In genomic region chr3:194133661-194134230, GRCh38 we compare ENCODE assay signal across 8 cellular contexts. TPM values are rescaled to one million over a fixed set of nuclear protein-coding genes. Genes with fewer than 3 reads are reported as not detected.
DNase-seq lines count a peak whose midpoint lies in the region; ATAC-seq, FAIRE-seq and TF ChIP-seq lines count a peak whose summit lies in the region.

No MANE protein-coding gene starts in this region.

- H4K20me1 ChIP-seq in OCI-LY1 (ENCODE audit: insufficient read depth, low read length) (no peaks in the 10 kb centered on the region), K562 (replicated peaks; ENCODE audit: control insufficient read depth, insufficient read depth, low read length) (no peaks in the 10 kb centered on the region)

- no peaks in the 10 kb centered on the region; the same call in 1 of the 2 replicates for H3K27me3 ChIP-seq in OCI-LY1 (ENCODE audit: insufficient read depth, low read length)
- H3K27me3 ChIP-seq in K562 (ENCODE audit: control insufficient read depth in 2 of 2, insufficient read depth in 2 of 2, low read length in 2 of 2): no peaks in the 10 kb centered on the region

- no peak for TF ChIP-seq CTCF in OCI-LY1 (IDR thresholded peaks at IDR 0.05; ENCODE audit: low read length)
- no peak for TF ChIP-seq CTCF in K562 (IDR thresholded peaks at IDR 0.05 in 2 of 3, conservative IDR thresholded peaks at IDR 0.05 in 1 of 3; ENCODE audit: insufficient read depth in 2 of 3, low read depth in 1 of 3, low read length in 3 of 3)
- no peak for TF ChIP-seq CTCF in kidney (IDR thresholded peaks at IDR 0.05; ENCODE audit: borderline replicate concordance, extremely low read depth, insufficient read depth)

- H3K4me3 ChIP-seq in OCI-LY1 (ENCODE audit: low read depth, low read length, poor library complexity, severe bottlenecking) (peak overlapping the region; percentile 45), K562 (peak overlapping the region; percentile 30; the same call in 1 of the 2 replicates), kidney (ENCODE audit: low read length in 2 of 2) (peak overlapping the region; percentile 44 to 50)

- BruUV-seq in K562 (replicated peaks; lab: Mats Ljungman, UMichigan): no TSS peak

- no peak overlapping the region for H3K27ac ChIP-seq in OCI-LY1 (ENCODE audit: low read depth, low read length, poor library complexity, severe bottlenecking)
- peak overlapping the region; percentile 69; the same call in 2 of the 3 replicates for H3K27ac ChIP-seq in K562 (ENCODE audit: extremely low read depth, low read depth, low read length)
- H3K27ac ChIP-seq in kidney (ENCODE audit: low read depth in 2 of 2, low read length in 2 of 2): peak overlapping the region; percentile 79 to 84

- intact Hi-C loops in K562 (cut with micrococcal nuclease): loop anchor here (2.0 to 10.0 kb wide), 2 partner anchors 159 to 291 kb away; no protein-coding TSS in a partner anchor
- intact Hi-C loops in kidney (cut with DNase I): loop anchor here (10.0 kb wide), 2 partner anchors 129 to 349 kb away; no protein-coding TSS in a partner anchor

- H3K4me2 ChIP-seq in OCI-LY1 (ENCODE audit: low read length): peak overlapping the region; percentile 47
- H3K4me2 ChIP-seq in K562 (ENCODE audit: insufficient read depth, low read length): peak overlapping the region; percentile 84

- ATAC-seq in K562 (peak; percentile 0; the same call in 1 of the 3 replicates), HG02798 (IDR thresholded peaks at IDR 0.05; ENCODE audit: poor library complexity, unreplicated experiment) (no peak), GM21576 (IDR thresholded peaks at IDR 0.05; ENCODE audit: unreplicated experiment) (no peak)

- peak; percentile 14 to 21; a peak in 3 of 4 replicates for TF ChIP-seq RAD21 in K562 (CRISPR knock-in tag; conservative IDR thresholded peaks at IDR 0.05 in 1 of 2, IDR thresholded peaks at IDR 0.05 in 1 of 2)

- in situ Hi-C loops in K562 (cut with MboI): no loop called here

- WGBS in K562 (ENCODE audit: insufficient coverage, low coverage, missing lambda C conversion rate): 3% methylated on average over 18 of the region's 41 CpGs

- 0 out of 2 replicates have a peak, but pooled peaks cover 3% of the 10 kb centered on the region for H3F3A ChIP-seq in OCI-LY1 (ENCODE audit: insufficient read depth, low read length)

- peak overlapping the region; percentile 5; the same call in 1 of the 2 replicates for H3K9ac ChIP-seq in OCI-LY1 (ENCODE audit: low read length)
- peak overlapping the region; percentile 72 to 91 for H3K9ac ChIP-seq in K562 (ENCODE audit: insufficient read depth in 1 of 2, low read depth in 2 of 2, low read length in 2 of 2)
- H3K9ac ChIP-seq in kidney (ENCODE audit: low read length in 2 of 2): no peak overlapping the region

- DNase-seq in activated CD4-positive, alpha-beta T cell treated with anti-CD3 and anti-CD28 coated beads for 4 hours: peak; percentile 22 to 23
- no peak for DNase-seq in activated CD4-positive, alpha-beta T cell treated with anti-CD3 and anti-CD28 coated beads for 1 hour
- peak; percentile 52 to 71 (median 66) for DNase-seq in K562 (ENCODE audit: extremely low read depth in 1 of 4, low spot score in 3 of 4)
- DNase-seq in kidney: peak; percentile 92
- peak; percentile 14 for DNase-seq in stimulated activated CD4-positive, alpha-beta T cell treated with anti-CD3 and anti-CD28 coated beads, Interleukin-1b, Interleukin-23, amount 100 ng/mL, for 48 hours

- CTCF ChIA-PET in K562 (lab: Yijun Ruan, JAX; ENCODE audit: low intra/inter-chr PET ratio): no interaction called here

- no peak overlapping the region for H2AFZ ChIP-seq in OCI-LY1 (ENCODE audit: low read length)
- H2AFZ ChIP-seq in K562 (ENCODE audit: low read depth, low read length): peak overlapping the region; percentile 87

- H3K9me3 ChIP-seq in OCI-LY1 (ENCODE audit: low read length): no peaks in the 10 kb centered on the region
- no peaks in the 10 kb centered on the region for H3K9me3 ChIP-seq in K562 (replicated peaks; ENCODE audit: control insufficient read depth, insufficient read depth, low read depth, low read length)
- no peaks in the 10 kb centered on the region for H3K9me3 ChIP-seq in kidney (ENCODE audit: control insufficient read depth in 1 of 2, low read length in 2 of 2)

- no peaks in the 10 kb centered on the region for H3K79me2 ChIP-seq in OCI-LY1 (ENCODE audit: insufficient read depth, low read length)
- H3K79me2 ChIP-seq in K562 (ENCODE audit: control insufficient read depth, insufficient read depth, low read length): peaks cover 32% of the 10 kb centered on the region

- H3K9me2 ChIP-seq in OCI-LY1 (ENCODE audit: low read depth, low read length): no peaks in the 10 kb centered on the region

- H3K9me1 ChIP-seq in K562 (ENCODE audit: control insufficient read depth, insufficient read depth, low read length): peaks cover 4% of the 10 kb centered on the region

- TF ChIP-seq POLR2A in K562 (conservative IDR thresholded peaks at IDR 0.05): peak; percentile 37; the same call in 1 of the 2 replicates

- FAIRE-seq in K562 (lab: Jason Lieb, UNC) (peak; percentile 75), kidney (lab: Jason Lieb, UNC) (no peak)

- H3K36me3 ChIP-seq in OCI-LY1 (ENCODE audit: insufficient read depth, low read length) (no peaks in the 10 kb centered on the region), K562 (ENCODE audit: control insufficient read depth, insufficient read depth, low read length) (peaks cover 9% of the 10 kb centered on the region; the same call in 1 of the 3 replicates), kidney (ENCODE audit: control insufficient read depth in 1 of 2, insufficient read depth in 2 of 2, low read length in 2 of 2) (peaks cover 0 to 2% of the 10 kb centered on the region in 2 donors)

- POLR2A ChIA-PET in K562 (lab: Yijun Ruan, JAX): interaction anchor here (0.6 to 5.3 kb wide), 11 partner anchors 9 to 340 kb away, joined by 3 to 21 read pairs (median 5); no protein-coding TSS in a partner anchor

- no peak; the same call in 1 of the 2 replicates for TF ChIP-seq EP300 in K562 (IDR thresholded peaks at IDR 0.05; ENCODE audit: low read length)

- H3K4me1 ChIP-seq in OCI-LY1 (ENCODE audit: insufficient read depth, low read length, severe bottlenecking) (peaks cover 45% of the 10 kb centered on the region), K562 (replicated peaks in 1 of 2; ENCODE audit: control insufficient read depth in 2 of 2, insufficient read depth in 2 of 2, low read length in 2 of 2) (peaks cover 14 to 37% of the 10 kb centered on the region in 2 experiments), kidney (ENCODE audit: control insufficient read depth in 1 of 2, insufficient read depth in 1 of 2, low read depth in 1 of 2, low read length in 2 of 2) (peaks cover 39 to 40% of the 10 kb centered on the region in 2 donors)

TF ChIP-seq in K562, 482 proteins besides CTCF, POLR2A, EP300 and RAD21 (continues in another document):
- TF ChIP-seq KDM5B (IDR thresholded peaks at IDR 0.05; ENCODE audit: insufficient replicate concordance, low read depth, low read length) (no peak), L3MBTL2 (IDR thresholded peaks at IDR 0.05) (peak; percentile 46; the same call in 1 of the 2 replicates), NR2C2 (CRISPR knock-in tag; IDR thresholded peaks at IDR 0.05) (no peak), NR2C2 (tag; IDR thresholded peaks at IDR 0.05) (peak; percentile 77), CBX3 (IDR thresholded peaks at IDR 0.05; ENCODE audit: borderline replicate concordance in 1 of 2, low read length in 2 of 2) (peak in 1 of 2 experiments; percentile 26; a peak in 1 of 3 replicates), FOXP1 (CRISPR knock-in tag; IDR thresholded peaks at IDR 0.05) (peak; percentile 53; the same call in 1 of the 2 replicates), EP400 (IDR thresholded peaks at IDR 0.05) (peak; percentile 36), SRSF9 (IDR thresholded peaks at IDR 0.05; ENCODE audit: borderline replicate concordance, low read depth, low read length) (no peak), ELF4 (CRISPR knock-in tag; IDR thresholded peaks at IDR 0.05) (0 out of 2 replicates have a peak, but pooled peaks have one; percentile 54), XRCC3 (IDR thresholded peaks at IDR 0.05) (no peak), ZNF133 (CRISPR knock-in tag; IDR thresholded peaks at IDR 0.05) (no peak), BRF1 (IDR thresholded peaks at IDR 0.05; ENCODE audit: borderline replicate concordance, extremely low read depth, insufficient read length) (no peak), BRD4 (IDR thresholded peaks at IDR 0.05) (no peak), THRB (CRISPR knock-in tag; conservative IDR thresholded peaks at IDR 0.05) (no peak)

RNA-seq across cellular contexts. Expression of gene HES1, which starts 2.2 kb away (rescaled TPM):
- 7.6 and 9.1 TPM in 2 replicates for total RNA-seq in K562 (2011; cell fraction: chromatin; rRNA removed; ENCODE audit: low replicate concordance)
- 13.3 and 13.7 TPM in 2 replicates for total RNA-seq in K562 (2011; cell fraction: nucleolus; rRNA removed)
- total RNA-seq in K562 (2011; cell fraction: nucleoplasm; rRNA removed): 10.1 and 12.0 TPM in 2 replicates
- total RNA-seq in K562 (2014; rRNA removed) (37.0 and 46.8 TPM in 2 replicates), K562 (2014; rRNA removed; fragmentation: Illumina TruSeq; extraction: Trizol) (17.7 and 17.8 TPM in 2 replicates), K562 (2015; rRNA removed; fragmentation: Illumina TruSeq; extraction: Trizol) (24.0 and 24.9 TPM in 2 replicates), K562 (2021) (30.5 and 39.1 TPM in 2 replicates), kidney (44.3 TPM)
- polyA plus RNA-seq in K562 (2011; rRNA removed) (4.8 and 9.0 TPM in 2 replicates), K562 (2014; fragmentation: Illumina TruSeq; extraction: Trizol) (16.7 and 19.3 TPM in 2 replicates), K562 (2014; fragmentation: Nextera tagmentation; extraction: Ambion mirVana) (1 to 10 TPM; 3.4 to 6.3 TPM), K562 (2014; rRNA removed) (23.1 and 32.2 TPM in 2 replicates), kidney (ENCODE audit: insufficient read depth, low read depth, low replicate concordance) (77.4 TPM)
- polyA plus RNA-seq in K562 (2011; cell fraction: cytosol; rRNA removed): 4.5 and 21.4 TPM in 2 replicates
- 7.4 and 25.5 TPM in 2 replicates for polyA plus RNA-seq in K562 (2011; cell fraction: nucleus; rRNA removed)
- polyA plus RNA-seq in K562 (2012): 45.6 and 82.2 TPM in 2 replicates
- 2.8 and 7.0 TPM in 2 replicates for polyA minus RNA-seq in K562 (2011; rRNA and poly(A)+ RNA removed)
- 7.7 and 23.0 TPM in 2 replicates for polyA minus RNA-seq in K562 (2011; cell fraction: cytosol; rRNA and poly(A)+ RNA removed)
- polyA minus RNA-seq in K562 (2011; cell fraction: nucleus; rRNA and poly(A)+ RNA removed): 12.7 and 22.8 TPM in 2 replicates

Comparison
In these comparisons a context has a peak if more than half of its experiments do, and no peak if none do; other contexts are left out.
1. H3K9ac ChIP-seq: peak in OCI-LY1 (single experiment) and K562 (2 of 2); none in kidney (0 of 2).
2. Peak in every context shown above with its lines, with median percentiles within 50 percentile points of each other: H3K4me3 ChIP-seq.